Comparison of ENCODE assay signal across 8 cellular contexts in genomic region chr9:114339130-114339908, GRCh38. TPM values are rescaled to one million over a fixed set of nuclear protein-coding genes. Genes with fewer than 3 reads are reported as not detected.
DNase-seq lines count a peak whose midpoint lies in the region; ATAC-seq and TF ChIP-seq lines count a peak whose summit lies in the region.

No MANE protein-coding gene starts in this region.

- TF ChIP-seq EP300 in suprapubic skin (IDR thresholded peaks at IDR 0.05): no peak

- H3K36me3 ChIP-seq in CD4-positive, alpha-beta memory T cell (ENCODE audit: insufficient read depth, low read length): peaks cover 82% of the 10 kb centered on the region
- H3K36me3 ChIP-seq in suprapubic skin: peaks cover 84% of the 10 kb centered on the region

- POLR2A ChIA-PET in CD4-positive, alpha-beta memory T cell (lab: Charles Lee; ENCODE audit: partially characterized antibody): interaction anchor here (1.0 to 37.6 kb wide), 6 partner anchors 17 to 253 kb away, joined by 3 to 1614 read pairs (median 4); partner anchors contain the start of gene AKNA
- POLR2A ChIA-PET in activated CD8-positive, alpha-beta T cell treated with anti-CD3 and anti-CD28 coated beads for 36 hours (lab: Charles Lee): interaction anchor here (1.1 to 18.4 kb wide), 5 partner anchors 10 to 165 kb away, joined by 3 to 277 read pairs (median 5); partner anchors contain the start of gene AKNA

- CTCF ChIA-PET in CD4-positive, alpha-beta memory T cell (lab: Charles Lee; ENCODE audit: partially characterized antibody): interaction anchor here (0.8 to 6.9 kb wide), 23 partner anchors 8 to 314 kb away, joined by 3 to 55 read pairs (median 4); partner anchors contain the start of gene AKNA
- CTCF ChIA-PET in activated CD8-positive, alpha-beta T cell treated with anti-CD3 and anti-CD28 coated beads for 36 hours (lab: Charles Lee): interaction anchor here (0.6 to 9.9 kb wide), 9 partner anchors 8 to 66 kb away, joined by 3 to 98 read pairs (median 8); partner anchors contain the start of gene AKNA

- peak in 4 of 5 donors; percentile 36 to 49 (median 42) for DNase-seq in CD4-positive, alpha-beta memory T cell
- peak; percentile 33 for DNase-seq in MV-4-11 (lab: John Stamatoyannopoulos, UW)
- peak; percentile 71 for DNase-seq in activated CD8-positive, alpha-beta T cell treated with anti-CD3 and anti-CD28 coated beads for 36 hours
- peak; percentile 80 for DNase-seq in epidermal melanocyte (ENCODE audit: insufficient read length, low spot score)
- peak; percentile 63 for DNase-seq in natural killer cell
- no peak for DNase-seq in suprapubic skin (ENCODE audit: low spot score in 2 of 2)
- no peak for DNase-seq in SHP77 treated with DMSO at 0.1 percent for 48 hours (lab: John Stamatoyannopoulos, UW)

- H3K27me3 Mint-ChIP-seq in CD4-positive, alpha-beta memory T cell: no peaks in the 10 kb centered on the region
- H3K27me3 Mint-ChIP-seq in activated CD8-positive, alpha-beta T cell treated with anti-CD3 and anti-CD28 coated beads for 36 hours: no peaks in the 10 kb centered on the region
- H3K27me3 Mint-ChIP-seq in natural killer cell (ENCODE audit: low read depth in 2 of 2): no peaks in the 10 kb centered on the region

- no peaks in the 10 kb centered on the region for H3K9me3 ChIP-seq in CD4-positive, alpha-beta memory T cell (ENCODE audit: control insufficient read depth in 1 of 2, low read length in 2 of 2)
- H3K9me3 ChIP-seq in suprapubic skin: no peaks in the 10 kb centered on the region

- no peaks in the 10 kb centered on the region for H3K27me3 ChIP-seq in CD4-positive, alpha-beta memory T cell (ENCODE audit: insufficient read depth, low read length)
- no peaks in the 10 kb centered on the region for H3K27me3 ChIP-seq in suprapubic skin

- 91% methylated on average over 14 of the region's 16 CpGs for WGBS in suprapubic skin

- no peaks in the 10 kb centered on the region for H3K4me1 ChIP-seq in CD4-positive, alpha-beta memory T cell (ENCODE audit: insufficient read depth, low read length)
- no peaks in the 10 kb centered on the region for H3K4me1 ChIP-seq in suprapubic skin

- H3K27ac Mint-ChIP-seq in CD4-positive, alpha-beta memory T cell: peak overlapping the region in 6 of 7 donors; percentile 36 to 73 (median 64)
- H3K27ac Mint-ChIP-seq in activated CD8-positive, alpha-beta T cell treated with anti-CD3 and anti-CD28 coated beads for 36 hours: peak overlapping the region; percentile 49
- H3K27ac Mint-ChIP-seq in natural killer cell: peak overlapping the region; percentile 78 to 84

- no peak for TF ChIP-seq POLR2A in suprapubic skin (IDR thresholded peaks at IDR 0.05)

- ATAC-seq in GM19452 (IDR thresholded peaks at IDR 0.05; ENCODE audit: unreplicated experiment) (peak; percentile 74), natural killer cell (peak; percentile 77 to 83 (median 79))
- peak; percentile 70 for ATAC-seq in activated CD8-positive, alpha-beta T cell treated with anti-CD3 and anti-CD28 coated beads for 36 hours

- H3K9me3 Mint-ChIP-seq in CD4-positive, alpha-beta memory T cell: no peaks in the 10 kb centered on the region
- H3K9me3 Mint-ChIP-seq in activated CD8-positive, alpha-beta T cell treated with anti-CD3 and anti-CD28 coated beads for 36 hours: peaks cover 7% of the 10 kb centered on the region
- H3K9me3 Mint-ChIP-seq in natural killer cell: no peaks in the 10 kb centered on the region

- peaks cover 8 to 30% (median 14%) of the 10 kb centered on the region in 4 donors for H3K4me1 Mint-ChIP-seq in CD4-positive, alpha-beta memory T cell
- H3K4me1 Mint-ChIP-seq in activated CD8-positive, alpha-beta T cell treated with anti-CD3 and anti-CD28 coated beads for 36 hours (ENCODE audit: low read depth): peaks cover 34% of the 10 kb centered on the region
- peaks cover 32 to 50% of the 10 kb centered on the region in 2 donors for H3K4me1 Mint-ChIP-seq in natural killer cell

- peak; percentile 84 for TF ChIP-seq CTCF in activated CD8-positive, alpha-beta T cell treated with anti-CD3 and anti-CD28 coated beads for 36 hours (IDR thresholded peaks at IDR 0.05)
- TF ChIP-seq CTCF in natural killer cell (IDR thresholded peaks at IDR 0.05) (peak; percentile 80), suprapubic skin (IDR thresholded peaks at IDR 0.05) (peak; percentile 30 to 64)

- intact Hi-C loops in CD4-positive, alpha-beta memory T cell (cut with micrococcal nuclease): loop anchor here (1.0 to 10.0 kb wide), 4 partner anchors 49 to 314 kb away; partner anchors contain the start of gene WHRN
- intact Hi-C loops in activated CD8-positive, alpha-beta T cell treated with anti-CD3 and anti-CD28 coated beads for 36 hours (cut with micrococcal nuclease): no loop called here
- intact Hi-C loops in natural killer cell (cut with micrococcal nuclease): loop anchor here (1.0 to 5.0 kb wide), 3 partner anchors 65 to 314 kb away; partner anchors contain the start of gene WHRN

- H3K4me3 Mint-ChIP-seq in CD4-positive, alpha-beta memory T cell: no peak overlapping the region
- no peak overlapping the region for H3K4me3 Mint-ChIP-seq in activated CD8-positive, alpha-beta T cell treated with anti-CD3 and anti-CD28 coated beads for 36 hours
- no peak overlapping the region for H3K4me3 Mint-ChIP-seq in natural killer cell

- no peak overlapping the region for H3K27ac ChIP-seq in CD4-positive, alpha-beta memory T cell (ENCODE audit: low read depth, low read length)
- H3K27ac ChIP-seq in suprapubic skin: no peak overlapping the region

- peaks cover 80 to 90% of the 10 kb centered on the region in 2 donors for H3K36me3 Mint-ChIP-seq in CD4-positive, alpha-beta memory T cell
- peaks cover 87% of the 10 kb centered on the region for H3K36me3 Mint-ChIP-seq in activated CD8-positive, alpha-beta T cell treated with anti-CD3 and anti-CD28 coated beads for 36 hours (ENCODE audit: low read depth)
- peaks cover 36% of the 10 kb centered on the region for H3K36me3 Mint-ChIP-seq in natural killer cell

- no peak overlapping the region for H3K4me3 ChIP-seq in CD4-positive, alpha-beta memory T cell (ENCODE audit: low read length in 2 of 2)
- H3K4me3 ChIP-seq in suprapubic skin: no peak overlapping the region

RNA-seq across cellular contexts. Expression of gene ORM2, which starts 9.7 kb away (rescaled TPM):
- total RNA-seq in CD4-positive, alpha-beta memory T cell: not detected
- not detected for polyA plus RNA-seq in CD4-positive, alpha-beta memory T cell
- total RNA-seq in activated CD8-positive, alpha-beta T cell treated with anti-CD3 and anti-CD28 coated beads for 36 hours: not detected
- total RNA-seq in natural killer cell (not detected), suprapubic skin (1 to 10 TPM in 1 of 4 donors, not detected in 3; 9.5 TPM)

RNA-seq across cellular contexts. Expression of gene ORM1, which starts 16.4 kb away (rescaled TPM):
- total RNA-seq in CD4-positive, alpha-beta memory T cell: not detected
- not detected for polyA plus RNA-seq in CD4-positive, alpha-beta memory T cell
- total RNA-seq in activated CD8-positive, alpha-beta T cell treated with anti-CD3 and anti-CD28 coated beads for 36 hours: not detected
- total RNA-seq in natural killer cell: under 1 TPM in 1 of 3 donors, not detected in 2; 1.00 TPM
- 10 to 100 TPM in 1 of 4 donors, not detected in 3; 59.2 TPM for total RNA-seq in suprapubic skin

RNA-seq across cellular contexts. Expression of gene AKNA, which starts 48.5 kb away (rescaled TPM):
- total RNA-seq in CD4-positive, alpha-beta memory T cell: 100 to 1,000 TPM; 374 to 375 TPM
- 10 to 100 TPM in 1 of 2 donors, 1 to 10 TPM in 1; 1.9 to 35.6 TPM for polyA plus RNA-seq in CD4-positive, alpha-beta memory T cell
- total RNA-seq in activated CD8-positive, alpha-beta T cell treated with anti-CD3 and anti-CD28 coated beads for 36 hours: 100 to 1,000 TPM; 166 to 167 TPM
- total RNA-seq in natural killer cell: 100 to 1,000 TPM; 577 to 743 (median 676) TPM
- total RNA-seq in suprapubic skin: 10 to 100 TPM; 10.5 to 27.1 (median 14.4) TPM

Comparison
In these comparisons a context has a peak if more than half of its experiments do, and no peak if none do; other contexts are left out.
1. DNase-seq: peak in CD4-positive, alpha-beta memory T cell (4 of 5), MV-4-11 (single experiment), activated CD8-positive, alpha-beta T cell treated with anti-CD3 and anti-CD28 coated beads for 36 hours (single experiment), epidermal melanocyte (single experiment) and natural killer cell (single experiment); none in suprapubic skin (0 of 2) and SHP77 treated with DMSO at 0.1 percent for 48 hours (single experiment).
2. RNA of gene AKNA, which starts 48.5 kb away (total RNA-seq): 577 to 743 TPM in natural killer cell, 374 to 375 TPM in CD4-positive, alpha-beta memory T cell and 166 to 167 TPM in activated CD8-positive, alpha-beta T cell treated with anti-CD3 and anti-CD28 coated beads for 36 hours; 10.5 to 27.1 TPM in suprapubic skin; every median in the first group is over 4 times any median in the second.
3. Peak in every context shown above with its lines, with median percentiles within 50 percentile points of each other: H3K27ac Mint-ChIP-seq, ATAC-seq and CTCF ChIP-seq.